1 cellular context compared by ENCODE assay signal in genomic region chr2:235106874-235107639, GRCh38.
TF ChIP-seq lines count a peak whose summit lies in the region.

No MANE protein-coding gene starts in this region.

TF ChIP-seq in HepG2, 621 proteins besides CTCF, POLR2A, EP300 and RAD21 (continued from another document and continues in another):
- TF ChIP-seq, protein P1, sequence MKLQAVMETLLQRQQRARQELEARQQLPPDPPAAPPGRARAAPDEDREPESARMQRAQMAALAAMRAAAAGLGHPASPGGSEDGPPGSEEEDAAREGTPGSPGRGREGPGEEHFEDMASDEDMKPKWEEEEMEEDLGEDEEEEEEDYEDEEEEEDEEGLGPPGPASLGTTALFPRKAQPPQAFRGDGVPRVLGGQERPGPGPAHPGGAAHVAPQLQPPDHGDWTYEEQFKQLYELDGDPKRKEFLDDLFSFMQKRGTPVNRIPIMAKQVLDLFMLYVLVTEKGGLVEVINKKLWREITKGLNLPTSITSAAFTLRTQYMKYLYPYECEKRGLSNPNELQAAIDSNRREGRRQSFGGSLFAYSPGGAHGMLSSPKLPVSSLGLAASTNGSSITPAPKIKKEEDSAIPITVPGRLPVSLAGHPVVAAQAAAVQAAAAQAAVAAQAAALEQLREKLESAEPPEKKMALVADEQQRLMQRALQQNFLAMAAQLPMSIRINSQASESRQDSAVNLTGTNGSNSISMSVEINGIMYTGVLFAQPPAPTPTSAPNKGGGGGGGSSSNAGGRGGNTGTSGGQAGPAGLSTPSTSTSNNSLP (IDR thresholded peaks at IDR 0.05; ENCODE audit: low read depth, low read length), result peak; percentile 76; the same call in 1 of the 2 replicates
- TF ChIP-seq ZNF589 (CRISPR knock-in tag; conservative IDR thresholded peaks at IDR 0.05) (no peak), GZF1 (CRISPR knock-in tag; IDR thresholded peaks at IDR 0.05) (no peak), KAT8 (CRISPR knock-in tag; IDR thresholded peaks at IDR 0.05) (peak; percentile 49; the same call in 1 of the 2 replicates), ETV5 (CRISPR knock-in tag; IDR thresholded peaks at IDR 0.05; ENCODE audit: borderline replicate concordance) (peak; percentile 80; the same call in 1 of the 2 replicates), TARDBP (CRISPR knock-in tag; IDR thresholded peaks at IDR 0.05) (peak; percentile 23; the same call in 1 of the 2 replicates), HNF4A (CRISPR knock-in tag; IDR thresholded peaks at IDR 0.05) (peak; percentile 57), HMGXB3 (CRISPR knock-in tag; IDR thresholded peaks at IDR 0.05; ENCODE audit: borderline replicate concordance) (peak; percentile 34; the same call in 1 of the 2 replicates), ERF (CRISPR knock-in tag; IDR thresholded peaks at IDR 0.05) (peak; percentile 79), STAG1 (CRISPR knock-in tag; IDR thresholded peaks at IDR 0.05) (peak; percentile 99), KDM3A (CRISPR knock-in tag; IDR thresholded peaks at IDR 0.05; ENCODE audit: low read depth) (peak; percentile 85; the same call in 1 of the 2 replicates), TSC22D2 (CRISPR knock-in tag; IDR thresholded peaks at IDR 0.05; ENCODE audit: borderline replicate concordance) (peak; percentile 74; the same call in 1 of the 2 replicates), GABPA (IDR thresholded peaks at IDR 0.05; ENCODE audit: low read depth, low read length) (no peak), GABPA (CRISPR knock-in tag; IDR thresholded peaks at IDR 0.05; ENCODE audit: low read depth) (peak; percentile 41; the same call in 1 of the 2 replicates), SRSF4 (IDR thresholded peaks at IDR 0.05; ENCODE audit: low read depth, low read length, poor library complexity, severe bottlenecking) (no peak), CREB3 (CRISPR knock-in tag; IDR thresholded peaks at IDR 0.05) (no peak), TEAD3 (CRISPR knock-in tag; optimal IDR thresholded peaks at IDR 0.05; ENCODE audit: borderline replicate concordance) (peak; percentile 66), ZFX (CRISPR knock-in tag; IDR thresholded peaks at IDR 0.05; ENCODE audit: low read depth) (0 out of 2 replicates have a peak, but pooled peaks have one; percentile 47), RCOR2 (CRISPR knock-in tag; IDR thresholded peaks at IDR 0.05) (peak; percentile 64; the same call in 1 of the 2 replicates), ZBTB26 (CRISPR knock-in tag; IDR thresholded peaks at IDR 0.05; ENCODE audit: borderline replicate concordance) (peak; percentile 74; the same call in 1 of the 2 replicates), HIVEP1 (CRISPR knock-in tag; IDR thresholded peaks at IDR 0.05) (no peak), SALL1 (CRISPR knock-in tag; IDR thresholded peaks at IDR 0.05) (peak; percentile 77), MEIS2 (CRISPR knock-in tag; IDR thresholded peaks at IDR 0.05) (peak; percentile 64; the same call in 1 of the 2 replicates), ZNF331 (CRISPR knock-in tag; IDR thresholded peaks at IDR 0.05) (0 out of 2 replicates have a peak, but pooled peaks have one; percentile 17), IRF2 (CRISPR knock-in tag; IDR thresholded peaks at IDR 0.05) (0 out of 2 replicates have a peak, but pooled peaks have one; percentile 49), PPARG (CRISPR knock-in tag; conservative IDR thresholded peaks at IDR 0.05) (peak; percentile 45; the same call in 1 of the 2 replicates), SIX4 (CRISPR knock-in tag; IDR thresholded peaks at IDR 0.05) (peak; percentile 27; the same call in 1 of the 2 replicates), FOXK1 (CRISPR knock-in tag; IDR thresholded peaks at IDR 0.05; ENCODE audit: borderline replicate concordance, low read depth) (peak; percentile 25; the same call in 1 of the 2 replicates), CEBPG (CRISPR knock-in tag; IDR thresholded peaks at IDR 0.05) (peak; percentile 29; the same call in 1 of the 2 replicates), ZNF34 (CRISPR knock-in tag; IDR thresholded peaks at IDR 0.05; ENCODE audit: borderline replicate concordance) (no peak), ZNF580 (CRISPR knock-in tag; IDR thresholded peaks at IDR 0.05; ENCODE audit: borderline replicate concordance, low read depth) (peak; percentile 76; the same call in 1 of the 2 replicates), ELF3 (CRISPR knock-in tag; IDR thresholded peaks at IDR 0.05) (peak; percentile 40; the same call in 1 of the 2 replicates), EZH2 (conservative IDR thresholded peaks at IDR 0.05; ENCODE audit: low read depth, low read length) (no peak), HOMEZ (CRISPR knock-in tag; IDR thresholded peaks at IDR 0.05; ENCODE audit: low read depth) (0 out of 2 replicates have a peak, but pooled peaks have one; percentile 29)
- TF ChIP-seq, protein P2, sequence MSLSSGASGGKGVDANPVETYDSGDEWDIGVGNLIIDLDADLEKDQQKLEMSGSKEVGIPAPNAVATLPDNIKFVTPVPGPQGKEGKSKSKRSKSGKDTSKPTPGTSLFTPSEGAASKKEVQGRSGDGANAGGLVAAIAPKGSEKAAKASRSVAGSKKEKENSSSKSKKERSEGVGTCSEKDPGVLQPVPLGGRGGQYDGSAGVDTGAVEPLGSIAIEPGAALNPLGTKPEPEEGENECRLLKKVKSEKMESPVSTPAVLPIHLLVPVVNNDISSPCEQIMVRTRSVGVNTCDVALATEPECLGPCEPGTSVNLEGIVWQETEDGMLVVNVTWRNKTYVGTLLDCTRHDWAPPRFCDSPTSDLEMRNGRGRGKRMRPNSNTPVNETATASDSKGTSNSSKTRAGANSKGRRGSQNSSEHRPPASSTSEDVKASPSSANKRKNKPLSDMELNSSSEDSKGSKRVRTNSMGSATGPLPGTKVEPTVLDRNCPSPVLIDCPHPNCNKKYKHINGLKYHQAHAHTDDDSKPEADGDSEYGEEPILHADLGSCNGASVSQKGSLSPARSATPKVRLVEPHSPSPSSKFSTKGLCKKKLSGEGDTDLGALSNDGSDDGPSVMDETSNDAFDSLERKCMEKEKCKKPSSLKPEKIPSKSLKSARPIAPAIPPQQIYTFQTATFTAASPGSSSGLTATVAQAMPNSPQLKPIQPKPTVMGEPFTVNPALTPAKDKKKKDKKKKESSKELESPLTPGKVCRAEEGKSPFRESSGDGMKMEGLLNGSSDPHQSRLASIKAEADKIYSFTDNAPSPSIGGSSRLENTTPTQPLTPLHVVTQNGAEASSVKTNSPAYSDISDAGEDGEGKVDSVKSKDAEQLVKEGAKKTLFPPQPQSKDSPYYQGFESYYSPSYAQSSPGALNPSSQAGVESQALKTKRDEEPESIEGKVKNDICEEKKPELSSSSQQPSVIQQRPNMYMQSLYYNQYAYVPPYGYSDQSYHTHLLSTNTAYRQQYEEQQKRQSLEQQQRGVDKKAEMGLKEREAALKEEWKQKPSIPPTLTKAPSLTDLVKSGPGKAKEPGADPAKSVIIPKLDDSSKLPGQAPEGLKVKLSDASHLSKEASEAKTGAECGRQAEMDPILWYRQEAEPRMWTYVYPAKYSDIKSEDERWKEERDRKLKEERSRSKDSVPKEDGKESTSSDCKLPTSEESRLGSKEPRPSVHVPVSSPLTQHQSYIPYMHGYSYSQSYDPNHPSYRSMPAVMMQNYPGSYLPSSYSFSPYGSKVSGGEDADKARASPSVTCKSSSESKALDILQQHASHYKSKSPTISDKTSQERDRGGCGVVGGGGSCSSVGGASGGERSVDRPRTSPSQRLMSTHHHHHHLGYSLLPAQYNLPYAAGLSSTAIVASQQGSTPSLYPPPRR (CRISPR knock-in tag; IDR thresholded peaks at IDR 0.05; ENCODE audit: borderline replicate concordance), result no peak
- TF ChIP-seq, protein P3, sequence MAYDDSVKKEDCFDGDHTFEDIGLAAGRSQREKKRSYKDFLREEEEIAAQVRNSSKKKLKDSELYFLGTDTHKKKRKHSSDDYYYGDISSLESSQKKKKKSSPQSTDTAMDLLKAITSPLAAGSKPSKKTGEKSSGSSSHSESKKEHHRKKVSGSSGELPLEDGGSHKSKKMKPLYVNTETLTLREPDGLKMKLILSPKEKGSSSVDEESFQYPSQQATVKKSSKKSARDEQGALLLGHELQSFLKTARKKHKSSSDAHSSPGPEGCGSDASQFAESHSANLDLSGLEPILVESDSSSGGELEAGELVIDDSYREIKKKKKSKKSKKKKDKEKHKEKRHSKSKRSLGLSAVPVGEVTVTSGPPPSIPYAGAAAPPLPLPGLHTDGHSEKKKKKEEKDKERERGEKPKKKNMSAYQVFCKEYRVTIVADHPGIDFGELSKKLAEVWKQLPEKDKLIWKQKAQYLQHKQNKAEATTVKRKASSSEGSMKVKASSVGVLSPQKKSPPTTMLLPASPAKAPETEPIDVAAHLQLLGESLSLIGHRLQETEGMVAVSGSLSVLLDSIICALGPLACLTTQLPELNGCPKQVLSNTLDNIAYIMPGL (CRISPR knock-in tag; IDR thresholded peaks at IDR 0.05; ENCODE audit: borderline replicate concordance in 1 of 2, low read depth in 1 of 2), result peak in 1 of 2 experiments; percentile 54; a peak in 1 of 4 replicates
- TF ChIP-seq, protein P4, sequence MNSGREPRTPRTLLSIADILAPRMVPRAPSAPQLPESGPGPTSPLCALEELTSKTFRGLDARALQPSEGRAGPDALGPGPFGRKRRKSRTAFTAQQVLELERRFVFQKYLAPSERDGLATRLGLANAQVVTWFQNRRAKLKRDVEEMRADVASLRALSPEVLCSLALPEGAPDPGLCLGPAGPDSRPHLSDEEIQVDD (CRISPR knock-in tag; IDR thresholded peaks at IDR 0.05; ENCODE audit: borderline replicate concordance), result no peak
- TF ChIP-seq, protein P5, sequence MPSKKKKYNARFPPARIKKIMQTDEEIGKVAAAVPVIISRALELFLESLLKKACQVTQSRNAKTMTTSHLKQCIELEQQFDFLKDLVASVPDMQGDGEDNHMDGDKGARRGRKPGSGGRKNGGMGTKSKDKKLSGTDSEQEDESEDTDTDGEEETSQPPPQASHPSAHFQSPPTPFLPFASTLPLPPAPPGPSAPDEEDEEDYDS (CRISPR knock-in tag; IDR thresholded peaks at IDR 0.05), result peak; percentile 47; the same call in 1 of the 2 replicates
